Comparison of ENCODE assay signal across 8 cellular contexts in the genomic region with DNA sequence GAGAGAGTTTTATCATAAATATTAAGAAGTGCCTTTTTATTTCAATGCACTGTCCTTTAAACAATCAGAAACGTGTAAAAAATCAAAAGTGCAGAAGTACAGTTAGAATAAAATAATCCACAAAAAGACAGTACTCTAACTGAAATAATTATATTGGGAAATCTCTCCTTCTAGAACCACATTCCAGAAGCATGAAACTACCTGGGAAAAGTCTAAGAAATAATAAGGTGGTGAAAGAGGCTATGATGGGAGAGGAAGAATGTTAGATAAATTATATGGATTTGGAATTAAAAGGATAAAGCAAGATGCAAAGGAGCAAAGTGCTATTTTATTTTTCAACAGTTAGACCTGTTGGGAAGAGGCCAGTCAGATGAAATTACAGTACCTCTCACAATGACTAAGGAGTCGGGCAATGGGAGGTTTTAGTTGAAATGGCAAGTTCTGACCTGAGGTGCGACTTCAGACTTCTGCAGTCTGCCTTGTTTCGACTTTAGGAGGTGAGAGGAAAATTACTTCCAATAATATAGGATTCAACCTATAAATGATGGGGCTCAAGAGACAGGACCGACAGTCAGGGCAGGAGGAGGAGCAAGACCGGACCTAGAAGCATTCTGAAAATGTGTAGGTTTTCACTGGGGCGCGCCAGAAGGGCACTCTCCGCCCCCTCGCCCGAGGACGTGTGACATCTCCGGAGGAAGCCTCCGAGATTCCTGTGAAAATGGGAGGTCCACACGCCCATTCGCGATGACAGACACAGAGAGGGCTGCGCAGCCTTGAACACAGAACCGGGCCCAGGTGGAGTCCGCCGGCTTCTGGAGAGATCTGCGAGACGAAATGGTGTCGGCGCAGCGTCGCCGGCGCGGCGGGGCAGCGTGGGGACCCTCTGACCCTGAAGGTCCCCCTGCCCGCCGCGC.
DNase-seq lines count a peak whose midpoint lies in the region; ATAC-seq and TF ChIP-seq lines count a peak whose summit lies in the region.

No MANE protein-coding gene starts in this region.

- TF ChIP-seq CTCF in C4-2B (conservative IDR thresholded peaks at IDR 0.05), result no peak
- no peak for TF ChIP-seq CTCF in RWPE2 (IDR thresholded peaks at IDR 0.05; ENCODE audit: poor library complexity, severe bottlenecking)

- H3K36me3 ChIP-seq in RWPE2 (ENCODE audit: low read depth) (peaks cover 21% of the 10 kb centered on the region), rectal smooth muscle tissue (ENCODE audit: control insufficient read depth, insufficient read depth, low read length) (no peaks in the 10 kb centered on the region)

- H3K4me1 ChIP-seq in RWPE2 (ENCODE audit: insufficient read depth, poor library complexity, severe bottlenecking), result peaks cover 21% of the 10 kb centered on the region
- peaks cover 6% of the 10 kb centered on the region for H3K4me1 ChIP-seq in rectal smooth muscle tissue (ENCODE audit: control insufficient read depth, insufficient read depth, low read length)

- ATAC-seq in GM19035 (IDR thresholded peaks at IDR 0.05; ENCODE audit: unreplicated experiment), result peak; percentile 12
- peak; percentile 23 for ATAC-seq in HG03196 (IDR thresholded peaks at IDR 0.05; ENCODE audit: unreplicated experiment)
- ATAC-seq in RWPE2 (ENCODE audit: low read depth), result peak; percentile 55

- peak overlapping the region; percentile 96 for H3K27ac ChIP-seq in C4-2B
- H3K27ac ChIP-seq in RWPE2 (ENCODE audit: poor library complexity, severe bottlenecking), result peak overlapping the region; percentile 75
- peak overlapping the region; percentile 78 for H3K27ac ChIP-seq in rectal smooth muscle tissue (ENCODE audit: low read depth, low read length)

- H3K27me3 ChIP-seq in RWPE2 (ENCODE audit: insufficient read depth, poor library complexity, severe bottlenecking) (no peaks in the 10 kb centered on the region), rectal smooth muscle tissue (ENCODE audit: control insufficient read depth, insufficient read depth, low read length) (no peaks in the 10 kb centered on the region)

- H3K4me3 ChIP-seq in RWPE2 (ENCODE audit: severe bottlenecking) (peak overlapping the region; percentile 71), rectal smooth muscle tissue (ENCODE audit: low read length) (peak overlapping the region; percentile 77)

- DNase-seq in RWPE2 (ENCODE audit: low spot score) (peak; percentile 66), amniotic epithelial cell (ENCODE audit: low read depth) (peak; percentile 60), hepatic stellate cell (ENCODE audit: low spot score) (peak; percentile 55), NCI-H1436 (lab: John Stamatoyannopoulos, UW) (no peak)

- no peaks in the 10 kb centered on the region for H3K9me3 ChIP-seq in RWPE2 (ENCODE audit: severe bottlenecking)

- peak overlapping the region; percentile 80 for H3K9ac ChIP-seq in rectal smooth muscle tissue (ENCODE audit: low read length)
